Comparison of ENCODE assay signal across 17 cellular contexts in the genomic region with DNA sequence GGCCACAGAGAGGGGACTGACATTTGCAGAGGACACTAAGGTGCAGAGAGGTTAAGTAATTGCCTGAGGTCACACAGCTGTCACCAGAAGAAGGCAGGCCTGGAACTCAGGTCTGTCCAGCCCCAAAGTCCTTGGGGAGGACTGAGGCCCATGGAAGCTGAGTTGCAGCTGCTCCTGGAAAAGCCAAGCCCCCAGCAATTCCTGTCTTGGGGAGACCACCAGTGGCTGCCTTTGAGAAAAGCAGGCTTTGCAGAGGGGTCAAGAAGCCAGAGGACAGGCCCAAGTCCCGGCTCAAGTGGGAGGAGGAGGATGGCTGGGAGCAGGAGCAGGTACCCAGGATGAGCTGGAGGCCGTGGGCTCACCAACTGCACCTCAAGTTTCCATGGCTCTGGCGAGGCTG. TPM values are rescaled to one million over a fixed set of nuclear protein-coding genes. Genes with fewer than 3 reads are reported as not detected.
DNase-seq lines count a peak whose midpoint lies in the region; ATAC-seq and TF ChIP-seq lines count a peak whose summit lies in the region.
"Had no signal": no experiment of that assay in that cellular context is flagged by ENCODE, and none has a peak within 500 bp of the region (broad histone marks: within the 10 kb centered on the region; RNA-seq: fewer than 3 reads in every experiment).

No MANE protein-coding gene starts in this region.

- H3K4me3 Mint-ChIP-seq in CD14-positive monocyte (peak overlapping the region; percentile 26 to 31), endodermal cell (no peak overlapping the region), neural progenitor cell (no peak overlapping the region)
- H3K4me3 Mint-ChIP-seq: CD8-positive, alpha-beta T cell; H9 had no signal

- H3K9me3 Mint-ChIP-seq in CD14-positive monocyte (peaks cover 0 to 2% (median 0%) of the 10 kb centered on the region in 7 donors), endodermal cell (no peaks in the 10 kb centered on the region), neural progenitor cell (peaks cover 3% of the 10 kb centered on the region)
- H3K9me3 Mint-ChIP-seq: CD8-positive, alpha-beta T cell; H9 had no signal

- H3K4me1 ChIP-seq in endodermal cell (ENCODE audit: control insufficient read depth, insufficient read depth, low read length) (peaks cover 3% of the 10 kb centered on the region), neural progenitor cell (peaks cover 40% of the 10 kb centered on the region)

- POLR2A ChIA-PET in RWPE1 (lab: Yijun Ruan, JAX; ENCODE audit: low non-redundant PET), result no interaction called here

- H3F3A ChIP-seq in neural progenitor cell (ENCODE audit: low read depth), result peaks cover 13% of the 10 kb centered on the region

- no peak for DNase-seq in CD14-positive monocyte (ENCODE audit: low spot score)
- no peak for DNase-seq in RWPE1 (ENCODE audit: low spot score)
- peak; percentile 44 for DNase-seq in endodermal cell
- no peak for DNase-seq in neural progenitor cell (ENCODE audit: low spot score)
- DNase-seq in NAMALWA (ENCODE audit: low spot score), result no peak
- no peak for DNase-seq in activated T-cell treated with anti-CD3 and anti-CD28 coated beads, Interleukin-2, amount 50 U/mL, for 1 hour
- DNase-seq: 8988T; Calu3; CD8-positive, alpha-beta T cell; DND-41; EL; GOT3; H9 had no signal

- H3K27me3 Mint-ChIP-seq in CD14-positive monocyte (ENCODE audit: low read depth in 3 of 3) (peaks cover 0 to under 1% (median 0%) of the 10 kb centered on the region in 3 donors), endodermal cell (ENCODE audit: insufficient read depth) (peaks cover 16% of the 10 kb centered on the region), neural progenitor cell (ENCODE audit: insufficient read depth, low read depth) (peaks cover 35% of the 10 kb centered on the region)

- H2AFZ ChIP-seq in neural progenitor cell (replicated peaks), result no peak overlapping the region

- H3K27me3 ChIP-seq in endodermal cell (ENCODE audit: control insufficient read depth, insufficient read depth, low read length, poor library complexity, severe bottlenecking) (no peaks in the 10 kb centered on the region), neural progenitor cell (peaks cover 25% of the 10 kb centered on the region)
- H3K27me3 ChIP-seq: BLaER1 had no signal

- H3K4me3 ChIP-seq in endodermal cell (ENCODE audit: low read length) (no peak overlapping the region), neural progenitor cell (no peak overlapping the region)
- H3K4me3 ChIP-seq: BLaER1 had no signal

- 92% methylated on average over 3 of the region's 3 CpGs; no CpG with 5 or more reads in 1 of the 2 experiments for WGBS in endodermal cell (ENCODE audit: insufficient coverage in 1 of 2, insufficient read length in 1 of 2), 2 experiments

- H3K36me3 ChIP-seq in endodermal cell (ENCODE audit: control insufficient read depth, insufficient read depth, low read length), result no peaks in the 10 kb centered on the region
- no peaks in the 10 kb centered on the region for H3K36me3 ChIP-seq in neural progenitor cell
- H3K36me3 ChIP-seq: BLaER1 had no signal

- TF ChIP-seq CTCF in CD14-positive monocyte (IDR thresholded peaks at IDR 0.05) (no peak), RWPE1 (conservative IDR thresholded peaks at IDR 0.05; ENCODE audit: low read depth) (no peak), endodermal cell (conservative IDR thresholded peaks at IDR 0.05) (no peak), neural progenitor cell (IDR thresholded peaks at IDR 0.05) (peak; percentile 7)

- H3K36me3 Mint-ChIP-seq in CD14-positive monocyte (peaks cover 36 to 60% of the 10 kb centered on the region in 2 donors), endodermal cell (ENCODE audit: low read depth) (no peaks in the 10 kb centered on the region), neural progenitor cell (no peaks in the 10 kb centered on the region)
- H3K36me3 Mint-ChIP-seq: CD8-positive, alpha-beta T cell had no signal

- H4K20me1 ChIP-seq in neural progenitor cell (ENCODE audit: low read depth), result peaks cover 3% of the 10 kb centered on the region
- H4K20me1 ChIP-seq: BLaER1 had no signal

- H3K79me2 ChIP-seq in neural progenitor cell (ENCODE audit: low read depth), result no peaks in the 10 kb centered on the region

- H3K4me1 Mint-ChIP-seq in CD14-positive monocyte (peaks cover 77% of the 10 kb centered on the region), endodermal cell (peaks cover 30% of the 10 kb centered on the region), neural progenitor cell (peaks cover 58% of the 10 kb centered on the region)

- H3K27ac Mint-ChIP-seq in CD14-positive monocyte (peak overlapping the region in 6 of 7 donors; percentile 75 to 99 (median 96)), endodermal cell (no peak overlapping the region), neural progenitor cell (no peak overlapping the region)
- H3K27ac Mint-ChIP-seq: CD8-positive, alpha-beta T cell; H9 had no signal

- H3K4me2 ChIP-seq in neural progenitor cell, result no peak overlapping the region
- H3K4me2 ChIP-seq: BLaER1 had no signal

- intact Hi-C loops in CD14-positive monocyte (cut with micrococcal nuclease), result no loop called here

- ATAC-seq in HG03280 (IDR thresholded peaks at IDR 0.05; ENCODE audit: unreplicated experiment), result no peak
- ATAC-seq: CD8-positive, alpha-beta T cell had no signal

- CTCF ChIA-PET in RWPE1 (lab: Yijun Ruan, JAX), result no interaction called here

- H3K9me3 ChIP-seq in endodermal cell (ENCODE audit: control insufficient read depth, low read length), result no peaks in the 10 kb centered on the region
- no peaks in the 10 kb centered on the region for H3K9me3 ChIP-seq in neural progenitor cell (ENCODE audit: low read depth)
- H3K9me3 ChIP-seq: BLaER1 had no signal

- H3K9ac ChIP-seq in endodermal cell (ENCODE audit: extremely low read depth, low read length, poor library complexity, severe bottlenecking) (no peak overlapping the region), neural progenitor cell (no peak overlapping the region)
- H3K9ac ChIP-seq: BLaER1 had no signal

- H3K27ac ChIP-seq in RWPE1 (peak overlapping the region; percentile 40; the same call in 1 of the 2 replicates), endodermal cell (ENCODE audit: low read depth, low read length) (no peak overlapping the region), neural progenitor cell (no peak overlapping the region)

RNA-seq across cellular contexts. Expression of a gene that starts 3.4 kb away (rescaled TPM):
- polyA plus RNA-seq in CD14-positive monocyte, result 10 to 100 TPM; 36.0 to 69.7 TPM
- total RNA-seq in endodermal cell, result 1 to 10 TPM in 1 of 2 donors, under 1 TPM in 1; 0.92 to 1.1 TPM
- polyA plus RNA-seq in endodermal cell (2013, experiment 1 of 2), result 0.32 TPM
- 0.25 TPM for polyA plus RNA-seq in endodermal cell (2013, experiment 2 of 2)
- 0.19 and 0.40 TPM in 2 replicates for total RNA-seq in neural progenitor cell (ENCODE audit: low replicate concordance)
- total RNA-seq: CD8-positive, alpha-beta T cell; HT-29 had no signal
- polyA plus RNA-seq: AG04450 had no signal

Comparison
In these comparisons a context has a peak if more than half of its experiments do, and no peak if none do; other contexts are left out.
1. H3K27ac Mint-ChIP-seq: peak in CD14-positive monocyte (6 of 7); none in endodermal cell (single experiment) and neural progenitor cell (single experiment).
2. H3K4me3 Mint-ChIP-seq: peak in CD14-positive monocyte (2 of 2); none in endodermal cell (single experiment) and neural progenitor cell (single experiment).